ENCODE assay signal across 9 cellular contexts in genomic region chr16:56729351-56729735, GRCh38. TPM values are rescaled to one million over a fixed set of nuclear protein-coding genes. Genes with fewer than 3 reads are reported as not detected.
DNase-seq lines count a peak whose midpoint lies in the region; ATAC-seq, FAIRE-seq and TF ChIP-seq lines count a peak whose summit lies in the region.
"Had no signal": no experiment of that assay in that cellular context is flagged by ENCODE, and none has a peak within 500 bp of the region (broad histone marks: within the 10 kb centered on the region; RNA-seq: fewer than 3 reads in every experiment).

No MANE protein-coding gene starts in this region.

- POLR2A ChIA-PET in activated CD4-positive, alpha-beta T cell treated with anti-CD3 and anti-CD28 coated beads for 36 hours (lab: Charles Lee): interaction anchor here (0.7 kb wide), 1 partner anchor 54 kb away, joined by 3 read pairs; no protein-coding TSS in a partner anchor

- H3K27ac Mint-ChIP-seq in activated CD4-positive, alpha-beta T cell treated with anti-CD3 and anti-CD28 coated beads for 36 hours: peak overlapping the region; percentile 85
- peak overlapping the region; percentile 91 for H3K27ac Mint-ChIP-seq in astrocyte (ENCODE audit: unreplicated experiment)

- H3K36me3 Mint-ChIP-seq in activated CD4-positive, alpha-beta T cell treated with anti-CD3 and anti-CD28 coated beads for 36 hours (ENCODE audit: low read depth): no peaks in the 10 kb centered on the region
- H3K36me3 Mint-ChIP-seq in astrocyte (ENCODE audit: low read depth, unreplicated experiment): no peaks in the 10 kb centered on the region

- FAIRE-seq in astrocyte (lab: Jason Lieb, UNC): no peak
- FAIRE-seq: TTC549 had no signal

- H3K27me3 ChIP-seq in astrocyte (ENCODE audit: insufficient read depth, low read length) (no peaks in the 10 kb centered on the region), left lung (no peaks in the 10 kb centered on the region), tibial nerve (no peaks in the 10 kb centered on the region)

- H3K79me2 ChIP-seq in astrocyte (ENCODE audit: insufficient read depth, low read length): peaks cover 45% of the 10 kb centered on the region

- intact Hi-C loops in activated CD4-positive, alpha-beta T cell treated with anti-CD3 and anti-CD28 coated beads for 36 hours (cut with DNase I, micrococcal nuclease): no loop called here
- intact Hi-C loops in left lung (cut with DNase I): no loop called here

- H3K27me3 Mint-ChIP-seq in activated CD4-positive, alpha-beta T cell treated with anti-CD3 and anti-CD28 coated beads for 36 hours: no peaks in the 10 kb centered on the region
- H3K27me3 Mint-ChIP-seq in astrocyte (ENCODE audit: low read depth, unreplicated experiment): no peaks in the 10 kb centered on the region

- H3K27ac ChIP-seq in astrocyte (ENCODE audit: low read depth, low read length) (peak overlapping the region; percentile 78), left lung (peak overlapping the region; percentile 82 to 86), tibial nerve (peak overlapping the region; percentile 38 to 91 (median 84))

- peak overlapping the region; percentile 97 for H2AFZ ChIP-seq in astrocyte (ENCODE audit: low read depth, low read length)

- peaks cover 15% of the 10 kb centered on the region for H3K4me1 ChIP-seq in astrocyte (ENCODE audit: insufficient read depth, low read length)
- peaks cover 20 to 39% of the 10 kb centered on the region in 2 donors for H3K4me1 ChIP-seq in left lung
- peaks cover 0 to 36% (median 19%) of the 10 kb centered on the region in 4 donors for H3K4me1 ChIP-seq in tibial nerve

- 14 to 33% methylated on average over 3 of the region's 3 CpGs for WGBS in tibial nerve, 2 donors

- no peaks in the 10 kb centered on the region for H3K9me3 Mint-ChIP-seq in activated CD4-positive, alpha-beta T cell treated with anti-CD3 and anti-CD28 coated beads for 36 hours (ENCODE audit: low read depth)
- H3K9me3 Mint-ChIP-seq in astrocyte (ENCODE audit: unreplicated experiment): no peaks in the 10 kb centered on the region

- H3K4me3 Mint-ChIP-seq in activated CD4-positive, alpha-beta T cell treated with anti-CD3 and anti-CD28 coated beads for 36 hours: no peak overlapping the region
- no peak overlapping the region for H3K4me3 Mint-ChIP-seq in astrocyte (ENCODE audit: unreplicated experiment)

- H3K9me3 ChIP-seq in astrocyte (ENCODE audit: insufficient read depth, low read depth, low read length): no peaks in the 10 kb centered on the region
- no peaks in the 10 kb centered on the region for H3K9me3 ChIP-seq in left lung
- H3K9me3 ChIP-seq in tibial nerve: no peaks in the 10 kb centered on the region

- peaks cover 14% of the 10 kb centered on the region for H3K4me1 Mint-ChIP-seq in activated CD4-positive, alpha-beta T cell treated with anti-CD3 and anti-CD28 coated beads for 36 hours
- peaks cover 13% of the 10 kb centered on the region for H3K4me1 Mint-ChIP-seq in astrocyte (ENCODE audit: low read depth, unreplicated experiment)

- H3K4me3 ChIP-seq in astrocyte (ENCODE audit: insufficient read depth, low read depth, low read length) (peak overlapping the region; percentile 89), left lung (peak overlapping the region; percentile 73 to 94), tibial nerve (peak overlapping the region; percentile 73 to 94 (median 88))

- CTCF ChIA-PET in activated CD4-positive, alpha-beta T cell treated with anti-CD3 and anti-CD28 coated beads for 36 hours (lab: Charles Lee): interaction anchor here (0.6 to 1.8 kb wide), 5 partner anchors 35 to 687 kb away, joined by 3 to 7 read pairs (median 3); partner anchors contain the start of genes NUDT21 and OGFOD1

- H3K36me3 ChIP-seq in astrocyte (ENCODE audit: insufficient read depth, low read length) (no peaks in the 10 kb centered on the region), left lung (no peaks in the 10 kb centered on the region), tibial nerve (no peaks in the 10 kb centered on the region)

- H3K9ac ChIP-seq in astrocyte (ENCODE audit: low read length): peak overlapping the region; percentile 89

- no peak for ATAC-seq in activated CD4-positive, alpha-beta T cell treated with anti-CD3 and anti-CD28 coated beads for 36 hours
- ATAC-seq in left lung (peak; percentile 33), GM21723 (IDR thresholded peaks at IDR 0.05; ENCODE audit: unreplicated experiment) (no peak), HG03159 (IDR thresholded peaks at IDR 0.05; ENCODE audit: unreplicated experiment) (no peak)

- peaks cover 34% of the 10 kb centered on the region for H4K20me1 ChIP-seq in astrocyte (ENCODE audit: insufficient read depth, low read length)

- no peak for TF ChIP-seq POLR2A in tibial nerve (IDR thresholded peaks at IDR 0.05)

- DNase-seq in activated CD4-positive, alpha-beta T cell treated with anti-CD3 and anti-CD28 coated beads for 36 hours: no peak
- no peak for DNase-seq in activated CD4-positive, alpha-beta T cell treated with anti-CD3 and anti-CD28 coated beads, Interleukin-2, amount 50 U/mL, for 4 hours
- DNase-seq in astrocyte (ENCODE audit: low read depth) (no peak), left lung (no peak), tibial nerve (ENCODE audit: low spot score in 2 of 2) (peak in 1 of 2 donors; percentile 9), A172 (ENCODE audit: low spot score) (no peak)

- no peak for TF ChIP-seq EP300 in tibial nerve (IDR thresholded peaks at IDR 0.05)

- no peak for TF ChIP-seq CTCF in astrocyte (IDR thresholded peaks at IDR 0.05; ENCODE audit: insufficient read depth, low read depth, low read length)
- no peak for TF ChIP-seq CTCF in left lung (IDR thresholded peaks at IDR 0.05)
- TF ChIP-seq CTCF in tibial nerve (IDR thresholded peaks at IDR 0.05): no peak

- peak overlapping the region; percentile 100 for H3K4me2 ChIP-seq in astrocyte (ENCODE audit: low read length)

RNA-seq across cellular contexts. Expression of gene NUP93, which starts 0.6 kb away (rescaled TPM):
- 100 to 1,000 TPM; 131 to 154 TPM for total RNA-seq in activated CD4-positive, alpha-beta T cell treated with anti-CD3 and anti-CD28 coated beads for 36 hours
- total RNA-seq in astrocyte: 89.3 and 94.0 TPM in 2 replicates
- total RNA-seq in left lung: 10 to 100 TPM; 47.1 to 67.4 TPM
- 10 to 100 TPM; 27.6 to 65.7 (median 43.8) TPM for total RNA-seq in tibial nerve
- total RNA-seq in A172 (2014; rRNA removed; shearing (Covaris generic)): 134 and 139 TPM in 2 replicates

RNA-seq across cellular contexts. Expression of gene MT1X, which starts 47.1 kb away (rescaled TPM):
- total RNA-seq in activated CD4-positive, alpha-beta T cell treated with anti-CD3 and anti-CD28 coated beads for 36 hours: 10 to 100 TPM; 46.8 to 59.3 TPM
- 7.0 and 9.7 TPM in 2 replicates for total RNA-seq in astrocyte
- 100 to 1,000 TPM in 1 of 2 donors, 10 to 100 TPM in 1; 78.4 to 126 TPM for total RNA-seq in left lung
- 1,000 to 10,000 TPM in 2 of 4 donors, 100 to 1,000 TPM in 2; 457 to 1,918 (median 1,024) TPM for total RNA-seq in tibial nerve
- 24.9 and 97.3 TPM in 2 replicates for total RNA-seq in A172 (2014; rRNA removed; shearing (Covaris generic))

RNA-seq across cellular contexts. Expression of gene MT1H, which starts 59.7 kb away (rescaled TPM):
- under 1 TPM in 1 of 2 experiments, not detected in 1; 0.61 TPM for total RNA-seq in activated CD4-positive, alpha-beta T cell treated with anti-CD3 and anti-CD28 coated beads for 36 hours
- total RNA-seq in astrocyte: not detected in 2 replicates
- total RNA-seq in left lung: 1 to 10 TPM in 1 of 2 donors, not detected in 1; 2.3 TPM
- total RNA-seq in tibial nerve: 1 to 10 TPM in 2 of 4 donors, not detected in 2; 2.4 to 5.1 TPM
- total RNA-seq in A172 (2014; rRNA removed; shearing (Covaris generic)): not detected in 2 replicates
